In genomic region chr5:176425138-176425537, GRCh38 we compare ENCODE assay signal across 17 cellular contexts. TPM values are rescaled to one million over a fixed set of nuclear protein-coding genes. Genes with fewer than 3 reads are reported as not detected.
A peak's percentile ranks its signal among the peaks of the same experiment; 100 is the strongest.
DNase-seq lines count a peak whose midpoint lies in the region; ATAC-seq, FAIRE-seq and TF ChIP-seq lines count a peak whose summit lies in the region.
"Had no signal": no experiment of that assay in that cellular context is flagged by ENCODE, and none has a peak within 500 bp of the region (broad histone marks: within the 10 kb centered on the region; RNA-seq: fewer than 3 reads in every experiment).

No MANE protein-coding gene starts in this region.

- intact Hi-C loops in activated naive CD4-positive, alpha-beta T cell treated with anti-CD3 and anti-CD28 coated beads for 36 hours (cut with micrococcal nuclease): no loop called here

- H3K4me2 ChIP-seq in astrocyte (ENCODE audit: low read length): no peak overlapping the region

- ATAC-seq in foreskin keratinocyte: no peak

- no peak for FAIRE-seq in astrocyte (lab: Jason Lieb, UNC)
- no peak for FAIRE-seq in small intestine (lab: Jason Lieb, UNC)
- FAIRE-seq: H1 had no signal

- H4K20me1 ChIP-seq in astrocyte (ENCODE audit: insufficient read depth, low read length): no peaks in the 10 kb centered on the region

- no peak overlapping the region for H3K27ac ChIP-seq in astrocyte (ENCODE audit: low read depth, low read length)
- H3K27ac ChIP-seq in small intestine (ENCODE audit: low read depth in 1 of 2, low read length in 1 of 2): peak overlapping the region; percentile 60 to 70
- H3K27ac ChIP-seq in foreskin keratinocyte: no peak overlapping the region
- H3K27ac ChIP-seq: HL-60 had no signal

- H3K9me3 ChIP-seq in astrocyte (ENCODE audit: insufficient read depth, low read depth, low read length) (peaks cover 3% of the 10 kb centered on the region), small intestine (ENCODE audit: control insufficient read depth, low read depth) (no peaks in the 10 kb centered on the region)

- peaks cover 18% of the 10 kb centered on the region for H3K9me3 Mint-ChIP-seq in astrocyte (ENCODE audit: unreplicated experiment)
- peaks cover 7% of the 10 kb centered on the region for H3K9me3 Mint-ChIP-seq in activated naive CD4-positive, alpha-beta T cell treated with anti-CD3 and anti-CD28 coated beads for 36 hours

- H3K27ac Mint-ChIP-seq in astrocyte (ENCODE audit: unreplicated experiment): no peak overlapping the region
- no peak overlapping the region for H3K27ac Mint-ChIP-seq in activated naive CD4-positive, alpha-beta T cell treated with anti-CD3 and anti-CD28 coated beads for 36 hours

- no peak for TF ChIP-seq CTCF in astrocyte (IDR thresholded peaks at IDR 0.05; ENCODE audit: insufficient read depth, low read depth, low read length)
- no peak for TF ChIP-seq CTCF in fibroblast of the aortic adventitia (IDR thresholded peaks at IDR 0.05; ENCODE audit: insufficient read depth, low read length)
- TF ChIP-seq CTCF in foreskin keratinocyte (conservative IDR thresholded peaks at IDR 0.05): no peak

- CTCF ChIA-PET in activated naive CD4-positive, alpha-beta T cell treated with anti-CD3 and anti-CD28 coated beads for 36 hours (lab: Charles Lee): no interaction called here

- H3K9ac ChIP-seq in astrocyte (ENCODE audit: low read length): no peak overlapping the region

- H3K4me1 ChIP-seq in astrocyte (ENCODE audit: insufficient read depth, low read length): no peaks in the 10 kb centered on the region
- no peaks in the 10 kb centered on the region for H3K4me1 ChIP-seq in small intestine (ENCODE audit: control insufficient read depth in 2 of 2, insufficient read depth in 1 of 2, low read depth in 1 of 2, low read length in 1 of 2)
- peaks cover 5% of the 10 kb centered on the region for H3K4me1 ChIP-seq in foreskin keratinocyte

- 14 to 66% (median 56%) methylated on average over 1 of the region's 1 CpG for WGBS in small intestine, 3 donors

- H3K4me3 Mint-ChIP-seq in astrocyte (ENCODE audit: unreplicated experiment): no peak overlapping the region
- H3K4me3 Mint-ChIP-seq in activated naive CD4-positive, alpha-beta T cell treated with anti-CD3 and anti-CD28 coated beads for 36 hours: no peak overlapping the region

- H3K36me3 Mint-ChIP-seq in astrocyte (ENCODE audit: low read depth, unreplicated experiment): no peaks in the 10 kb centered on the region
- H3K36me3 Mint-ChIP-seq in activated naive CD4-positive, alpha-beta T cell treated with anti-CD3 and anti-CD28 coated beads for 36 hours (ENCODE audit: low read depth): no peaks in the 10 kb centered on the region

- no peak overlapping the region for H2AFZ ChIP-seq in astrocyte (ENCODE audit: low read depth, low read length)

- H3K27me3 ChIP-seq in astrocyte (ENCODE audit: insufficient read depth, low read length) (peaks cover 6% of the 10 kb centered on the region), small intestine (ENCODE audit: control insufficient read depth in 2 of 2, insufficient read depth in 2 of 2, low read length in 2 of 2) (no peaks in the 10 kb centered on the region), foreskin keratinocyte (no peaks in the 10 kb centered on the region)
- H3K27me3 ChIP-seq: MG63 had no signal

- H3K27me3 Mint-ChIP-seq in astrocyte (ENCODE audit: low read depth, unreplicated experiment): peaks cover 10% of the 10 kb centered on the region
- peaks cover 3% of the 10 kb centered on the region for H3K27me3 Mint-ChIP-seq in activated naive CD4-positive, alpha-beta T cell treated with anti-CD3 and anti-CD28 coated beads for 36 hours (ENCODE audit: low read depth)

- H3K4me1 Mint-ChIP-seq in astrocyte (ENCODE audit: low read depth, unreplicated experiment): peaks cover 2% of the 10 kb centered on the region
- H3K4me1 Mint-ChIP-seq in activated naive CD4-positive, alpha-beta T cell treated with anti-CD3 and anti-CD28 coated beads for 36 hours (ENCODE audit: low read depth): no peaks in the 10 kb centered on the region

- no peak overlapping the region for H3K4me3 ChIP-seq in astrocyte (ENCODE audit: insufficient read depth, low read depth, low read length)
- no peak overlapping the region for H3K4me3 ChIP-seq in fibroblast of the aortic adventitia (ENCODE audit: low read depth, low read length)
- no peak overlapping the region for H3K4me3 ChIP-seq in small intestine (ENCODE audit: low read depth in 1 of 2, low read length in 2 of 2)
- H3K4me3 ChIP-seq: MG63 had no signal

- H3K79me2 ChIP-seq in astrocyte (ENCODE audit: insufficient read depth, low read length): no peaks in the 10 kb centered on the region

- DNase-seq in EH (ENCODE audit: low read depth) (peak; percentile 17), astrocyte (ENCODE audit: low read depth) (peak; percentile 92), fibroblast of the aortic adventitia (ENCODE audit: low read depth) (peak; percentile 96), small intestine (peak; percentile 79), foreskin keratinocyte (no peak), pons (ENCODE audit: low spot score) (no peak), NCI-H2227 (lab: John Stamatoyannopoulos, UW; ENCODE audit: unreplicated experiment) (no peak)
- DNase-seq in activated naive CD4-positive, alpha-beta T cell treated with anti-CD3 and anti-CD28 coated beads for 36 hours: no peak
- DNase-seq: AML-193, KBM-7, MG63, NCI-H1092 treated with DMSO at 0.1 percent for 48 hours, NCI-H1694 treated with DMSO at 0.1 percent for 48 hours, NCI-H510A, SHP77 treated with DMSO at 0.1 percent for 48 hours had no signal

- H3K36me3 ChIP-seq in astrocyte (ENCODE audit: insufficient read depth, low read length) (no peaks in the 10 kb centered on the region), small intestine (ENCODE audit: control insufficient read depth in 2 of 2, insufficient read depth in 2 of 2, low read length in 2 of 2) (no peaks in the 10 kb centered on the region)
- H3K36me3 ChIP-seq: MG63 had no signal

RNA-seq across cellular contexts. Expression of gene CLTB, which starts 8.8 kb away (rescaled TPM):
- 89.2 and 117 TPM in 2 replicates for total RNA-seq in astrocyte
- 49.3 and 76.5 TPM in 2 replicates for total RNA-seq in fibroblast of the aortic adventitia (ENCODE audit: low replicate concordance)
- polyA plus RNA-seq in small intestine: 100 to 1,000 TPM; 189 to 359 (median 337) TPM
- 10 to 100 TPM; 51.1 to 53.9 TPM for total RNA-seq in activated naive CD4-positive, alpha-beta T cell treated with anti-CD3 and anti-CD28 coated beads for 36 hours
- total RNA-seq in foreskin keratinocyte: 451 and 458 TPM in 2 replicates
- 612 and 644 TPM in 2 replicates for polyA plus RNA-seq in foreskin keratinocyte

RNA-seq across cellular contexts. Expression of gene FAF2, which starts 23.0 kb away (rescaled TPM):
- total RNA-seq in astrocyte: 56.2 and 58.5 TPM in 2 replicates
- total RNA-seq in fibroblast of the aortic adventitia (ENCODE audit: low replicate concordance): 42.3 and 45.3 TPM in 2 replicates
- 10 to 100 TPM in 2 of 3 donors, 1 to 10 TPM in 1; 6.8 to 19.3 (median 11.4) TPM for polyA plus RNA-seq in small intestine
- 10 to 100 TPM; 30.0 to 32.8 TPM for total RNA-seq in activated naive CD4-positive, alpha-beta T cell treated with anti-CD3 and anti-CD28 coated beads for 36 hours
- total RNA-seq in foreskin keratinocyte: 42.7 and 48.8 TPM in 2 replicates
- polyA plus RNA-seq in foreskin keratinocyte: 19.6 and 20.7 TPM in 2 replicates

RNA-seq across cellular contexts. Expression of gene HIGD2A, which starts 36.6 kb away (rescaled TPM):
- total RNA-seq in astrocyte: 103 and 108 TPM in 2 replicates
- total RNA-seq in fibroblast of the aortic adventitia (ENCODE audit: low replicate concordance): 23.2 and 51.9 TPM in 2 replicates
- 100 to 1,000 TPM; 207 to 343 (median 333) TPM for polyA plus RNA-seq in small intestine
- total RNA-seq in activated naive CD4-positive, alpha-beta T cell treated with anti-CD3 and anti-CD28 coated beads for 36 hours: 100 to 1,000 TPM; 154 to 155 TPM
- 80.1 and 95.8 TPM in 2 replicates for total RNA-seq in foreskin keratinocyte
- 172 and 175 TPM in 2 replicates for polyA plus RNA-seq in foreskin keratinocyte

RNA-seq across cellular contexts. Expression of gene NOP16, which starts 36.7 kb away (rescaled TPM):
- total RNA-seq in astrocyte (39.3 and 46.3 TPM in 2 replicates), fibroblast of the aortic adventitia (ENCODE audit: low replicate concordance) (17.0 and 44.2 TPM in 2 replicates), foreskin keratinocyte (82.1 and 91.0 TPM in 2 replicates)
- polyA plus RNA-seq in small intestine (10 to 100 TPM; 28.6 to 47.6 (median 29.7) TPM), foreskin keratinocyte (108 and 120 TPM in 2 replicates)
- 10 to 100 TPM; 42.1 to 43.1 TPM for total RNA-seq in activated naive CD4-positive, alpha-beta T cell treated with anti-CD3 and anti-CD28 coated beads for 36 hours

RNA-seq across cellular contexts. Expression of gene ARL10, which starts 59.9 kb away (rescaled TPM):
- total RNA-seq in astrocyte (13.2 and 14.3 TPM in 2 replicates), fibroblast of the aortic adventitia (ENCODE audit: low replicate concordance) (9.3 and 19.9 TPM in 2 replicates), foreskin keratinocyte (4.2 and 5.2 TPM in 2 replicates)
- polyA plus RNA-seq in small intestine (under 1 TPM in 2 of 3 donors, not detected in 1; under 0.01 to 0.97 TPM), foreskin keratinocyte (1.4 and 1.5 TPM in 2 replicates)
- 1 to 10 TPM; 3.9 to 5.1 TPM for total RNA-seq in activated naive CD4-positive, alpha-beta T cell treated with anti-CD3 and anti-CD28 coated beads for 36 hours

Comparison
In these comparisons a context has a peak if more than half of its experiments do, and no peak if none do; other contexts are left out.
1. DNase-seq: peak in EH (single experiment), astrocyte (single experiment), fibroblast of the aortic adventitia (single experiment) and small intestine (single experiment); none in activated naive CD4-positive, alpha-beta T cell treated with anti-CD3 and anti-CD28 coated beads for 36 hours (single experiment), foreskin keratinocyte (0 of 2), pons (single experiment) and NCI-H2227 (single experiment).
2. H3K27ac ChIP-seq: peak in small intestine (2 of 2); none in astrocyte (single experiment) and foreskin keratinocyte (single experiment).